ENCODE assay signal across 1 cellular context in genomic region chr15:83243634-83244033, GRCh38.
TF ChIP-seq lines count a peak whose summit lies in the region.

No MANE protein-coding gene starts in this region.

TF ChIP-seq in K562, 482 proteins besides CTCF, POLR2A, EP300 and RAD21 (continued from another document):
- TF ChIP-seq MTA3 (IDR thresholded peaks at IDR 0.05; ENCODE audit: borderline replicate concordance), result no peak
- TF ChIP-seq CREM (IDR thresholded peaks at IDR 0.05; ENCODE audit: low read depth), result no peak
- TF ChIP-seq EGR1 (conservative IDR thresholded peaks at IDR 0.05), result no peak
- no peak for TF ChIP-seq ETV5 (CRISPR knock-in tag; IDR thresholded peaks at IDR 0.05; ENCODE audit: low read depth)
- no peak for TF ChIP-seq TRIM28 (IDR thresholded peaks at IDR 0.05)
- TF ChIP-seq GATA2 (CRISPR knock-in tag; IDR thresholded peaks at IDR 0.05), result no peak
- no peak for TF ChIP-seq KDM5B (IDR thresholded peaks at IDR 0.05; ENCODE audit: insufficient replicate concordance, low read depth, low read length)
- TF ChIP-seq CBX5 (IDR thresholded peaks at IDR 0.05; ENCODE audit: borderline replicate concordance, low read depth), result no peak
- TF ChIP-seq TAF1 (IDR thresholded peaks at IDR 0.05; ENCODE audit: control insufficient read depth, extremely low read depth, insufficient read depth, low read length, severe bottlenecking), result no peak
- TF ChIP-seq RFX5 (IDR thresholded peaks at IDR 0.05; ENCODE audit: low read depth, low read length), result no peak
- no peak for TF ChIP-seq SP1 (CRISPR knock-in tag; IDR thresholded peaks at IDR 0.05)
- no peak for TF ChIP-seq ETS1 (conservative IDR thresholded peaks at IDR 0.05; ENCODE audit: control insufficient read depth, low read depth, low read length)
